Comparison of ENCODE assay signal across 15 cellular contexts in the genomic region with DNA sequence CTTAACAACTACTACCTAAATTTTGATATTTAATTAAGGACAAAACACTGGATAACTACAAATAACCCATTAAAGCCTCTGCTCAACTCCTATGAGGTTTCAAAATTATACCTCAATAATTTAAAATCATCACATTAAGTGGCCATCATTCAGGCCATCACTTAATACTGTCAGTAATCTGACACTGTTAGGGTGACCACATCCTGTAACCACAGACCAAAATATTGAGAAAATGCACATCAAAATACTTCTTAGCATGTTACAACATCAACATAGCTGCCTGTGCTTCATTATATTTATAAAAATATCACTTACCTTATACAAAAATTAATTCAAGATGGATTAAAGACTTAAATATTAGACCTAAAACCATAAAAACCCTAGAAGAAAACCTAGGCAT. TPM values are rescaled to one million over a fixed set of nuclear protein-coding genes. Genes with fewer than 3 reads are reported as not detected.
DNase-seq lines count a peak whose midpoint lies in the region; ATAC-seq and FAIRE-seq lines count a peak whose summit lies in the region.
"Had no signal": no experiment of that assay in that cellular context is flagged by ENCODE, and none has a peak within 500 bp of the region (broad histone marks: within the 10 kb centered on the region; RNA-seq: fewer than 3 reads in every experiment).

No MANE protein-coding gene starts in this region.

- H3K4me3 Mint-ChIP-seq in activated CD8-positive, alpha-beta memory T cell treated with anti-CD3 and anti-CD28 coated beads, Interleukin-2, amount 10 ng/mL, durations not matched to agents 7 days and 5 days = peak overlapping the region; percentile 52

- FAIRE-seq in GM19239 (lab: Jason Lieb, UNC) = no peak

- H3K27ac Mint-ChIP-seq in activated CD8-positive, alpha-beta memory T cell treated with anti-CD3 and anti-CD28 coated beads, Interleukin-2, amount 10 ng/mL, durations not matched to agents 7 days and 5 days = peak overlapping the region; percentile 82

- no peaks in the 10 kb centered on the region for H3K27me3 Mint-ChIP-seq in activated CD8-positive, alpha-beta memory T cell treated with anti-CD3 and anti-CD28 coated beads, Interleukin-2, amount 10 ng/mL, durations not matched to agents 7 days and 5 days

- peak; percentile 30 for ATAC-seq in activated CD8-positive, alpha-beta memory T cell treated with anti-CD3 and anti-CD28 coated beads, Interleukin-2, amount 10 ng/mL, durations not matched to agents 7 days and 5 days
- peak; percentile 51 for ATAC-seq in GM21528 (IDR thresholded peaks at IDR 0.05; ENCODE audit: low FRiP score, unreplicated experiment)
- ATAC-seq: Right ventricle myocardium inferior had no signal

- peaks cover 3% of the 10 kb centered on the region for H3K9me3 Mint-ChIP-seq in activated CD8-positive, alpha-beta memory T cell treated with anti-CD3 and anti-CD28 coated beads, Interleukin-2, amount 10 ng/mL, durations not matched to agents 7 days and 5 days (ENCODE audit: low read depth)

- peaks cover 57% of the 10 kb centered on the region for H3K36me3 Mint-ChIP-seq in activated CD8-positive, alpha-beta memory T cell treated with anti-CD3 and anti-CD28 coated beads, Interleukin-2, amount 10 ng/mL, durations not matched to agents 7 days and 5 days

- no peak for DNase-seq in activated CD8-positive, alpha-beta memory T cell treated with anti-CD3 and anti-CD28 coated beads, Interleukin-2, amount 10 ng/mL, durations not matched to agents 7 days and 5 days
- DNase-seq in activated CD8-positive, alpha-beta memory T cell treated with anti-CD3 and anti-CD28 coated beads, Interleukin-2, amount 50 U/mL, for 4 hours = no peak
- peak; percentile 40 for DNase-seq in MV-4-11 (lab: John Stamatoyannopoulos, UW)
- DNase-seq in myocyte (ENCODE audit: low read depth) = peak; percentile 70
- no peak for DNase-seq in stimulated activated CD4-positive, alpha-beta T cell treated with anti-CD3 and anti-CD28 coated beads, Interleukin-12 subunit alpha, Interleukin-12 subunit beta, amount 100 ng/mL, for 4 hours
- no peak for DNase-seq in AG20443 (ENCODE audit: low spot score)
- no peak for DNase-seq in GM19239 (ENCODE audit: insufficient read length, low spot score)
- DNase-seq: amniotic stem cell, dorsolateral prefrontal cortex, NCI-H1930, NCI-H774, posterior cingulate gyrus, upper lobe of left lung had no signal

- CTCF ChIA-PET in activated CD8-positive, alpha-beta memory T cell treated with anti-CD3 and anti-CD28 coated beads, Interleukin-2, amount 10 ng/mL, durations not matched to agents 7 days and 5 days (lab: Charles Lee) = no interaction called here

- H3K4me1 Mint-ChIP-seq in activated CD8-positive, alpha-beta memory T cell treated with anti-CD3 and anti-CD28 coated beads, Interleukin-2, amount 10 ng/mL, durations not matched to agents 7 days and 5 days = peaks cover 30% of the 10 kb centered on the region

RNA-seq across cellular contexts. Expression of gene SEM1, which starts 23.3 kb away (rescaled TPM):
- 10 to 100 TPM; 35.0 to 47.0 TPM for total RNA-seq in activated CD8-positive, alpha-beta memory T cell treated with anti-CD3 and anti-CD28 coated beads, Interleukin-2, amount 10 ng/mL, durations not matched to agents 7 days and 5 days
- total RNA-seq in myocyte = 17.2 and 59.0 TPM in 2 replicates
- polyA plus RNA-seq in myocyte (2012) = 300 TPM

Comparison
In these comparisons a context has a peak if more than half of its experiments do, and no peak if none do; other contexts are left out.
1. DNase-seq: peak in MV-4-11 (single experiment) and myocyte (single experiment); none in activated CD8-positive, alpha-beta memory T cell treated with anti-CD3 and anti-CD28 coated beads, Interleukin-2, amount 10 ng/mL, durations not matched to agents 7 days and 5 days (single experiment), activated CD8-positive, alpha-beta memory T cell treated with anti-CD3 and anti-CD28 coated beads, Interleukin-2, amount 50 U/mL, for 4 hours (single experiment), stimulated activated CD4-positive, alpha-beta T cell treated with anti-CD3 and anti-CD28 coated beads, Interleukin-12 subunit alpha, Interleukin-12 subunit beta, amount 100 ng/mL, for 4 hours (single experiment), AG20443 (single experiment) and GM19239 (single experiment).